14 cellular contexts compared by ENCODE assay signal in genomic region chr4:102518703-102519131, GRCh38. TPM values are rescaled to one million over a fixed set of nuclear protein-coding genes. Genes with fewer than 3 reads are reported as not detected.
DNase-seq lines count a peak whose midpoint lies in the region; ATAC-seq and TF ChIP-seq lines count a peak whose summit lies in the region.
"Had no signal": no experiment of that assay in that cellular context is flagged by ENCODE, and none has a peak within 500 bp of the region (broad histone marks: within the 10 kb centered on the region; RNA-seq: fewer than 3 reads in every experiment).

No MANE protein-coding gene starts in this region.

- H3K9me3 Mint-ChIP-seq in MCF 10A (ENCODE audit: unreplicated experiment) = peaks cover 7% of the 10 kb centered on the region
- peaks cover 10% of the 10 kb centered on the region for H3K9me3 Mint-ChIP-seq in activated CD8-positive, alpha-beta T cell treated with anti-CD3 and anti-CD28 coated beads for 36 hours
- H3K9me3 Mint-ChIP-seq in stimulated activated naive CD8-positive, alpha-beta T cell treated with anti-CD3 and anti-CD28 coated beads, Interleukin-15, Interleukin-2, amounts not matched to agents 100 ng/mL and 50 ng/mL, for 24 hours = no peaks in the 10 kb centered on the region

- intact Hi-C loops in MCF 10A (cut with micrococcal nuclease) (no loop called here), breast epithelium (cut with DNase I; ENCODE audit: low total_unique reads) (no loop called here), heart right ventricle (cut with DNase I) (no loop called here)
- intact Hi-C loops in activated CD8-positive, alpha-beta T cell treated with anti-CD3 and anti-CD28 coated beads for 36 hours (cut with micrococcal nuclease) = no loop called here

- TF ChIP-seq POLR2A in breast epithelium (IDR thresholded peaks at IDR 0.05) = no peak

- no peak overlapping the region for H3K4me3 Mint-ChIP-seq in MCF 10A (ENCODE audit: unreplicated experiment)
- peak overlapping the region; percentile 57 for H3K4me3 Mint-ChIP-seq in activated CD8-positive, alpha-beta T cell treated with anti-CD3 and anti-CD28 coated beads for 36 hours
- H3K4me3 Mint-ChIP-seq in stimulated activated naive CD8-positive, alpha-beta T cell treated with anti-CD3 and anti-CD28 coated beads, Interleukin-15, Interleukin-2, amounts not matched to agents 100 ng/mL and 50 ng/mL, for 24 hours = peak overlapping the region; percentile 46
- H3K4me3 Mint-ChIP-seq: H9 had no signal

- peaks cover 20% of the 10 kb centered on the region for H3K36me3 Mint-ChIP-seq in MCF 10A (ENCODE audit: insufficient read depth, unreplicated experiment)
- peaks cover 59% of the 10 kb centered on the region for H3K36me3 Mint-ChIP-seq in activated CD8-positive, alpha-beta T cell treated with anti-CD3 and anti-CD28 coated beads for 36 hours (ENCODE audit: low read depth)
- H3K36me3 Mint-ChIP-seq in stimulated activated naive CD8-positive, alpha-beta T cell treated with anti-CD3 and anti-CD28 coated beads, Interleukin-15, Interleukin-2, amounts not matched to agents 100 ng/mL and 50 ng/mL, for 24 hours (ENCODE audit: low read depth) = peaks cover 55% of the 10 kb centered on the region

- H3K36me3 ChIP-seq in breast epithelium = no peaks in the 10 kb centered on the region
- peaks cover 0 to under 1% (median 0%) of the 10 kb centered on the region in 9 donors for H3K36me3 ChIP-seq in heart right ventricle
- H3K36me3 ChIP-seq: ascending aorta had no signal

- H3K4me1 ChIP-seq in breast epithelium = no peaks in the 10 kb centered on the region
- peaks cover 0 to 65% (median 33%) of the 10 kb centered on the region in 9 donors for H3K4me1 ChIP-seq in heart right ventricle

- BruUV-seq in MCF 10A (replicated peaks; lab: Mats Ljungman, UMichigan) = no TSS peak

- peak; percentile 66 for ATAC-seq in activated CD8-positive, alpha-beta T cell treated with anti-CD3 and anti-CD28 coated beads for 36 hours
- ATAC-seq in heart right ventricle (peak in 6 of 8 donors; percentile 42 to 96 (median 48)), HG03095 (IDR thresholded peaks at IDR 0.05; ENCODE audit: unreplicated experiment) (no peak)

- H3K27me3 ChIP-seq in breast epithelium (no peaks in the 10 kb centered on the region), heart right ventricle (no peaks in the 10 kb centered on the region)
- H3K27me3 ChIP-seq: ascending aorta, BLaER1 had no signal

- POLR2A ChIA-PET in MCF 10A (lab: Yijun Ruan, JAX) = interaction anchor here (0.9 to 2.5 kb wide), 2 partner anchors 9 to 15 kb away, joined by 3 to 8 read pairs; no protein-coding TSS in a partner anchor
- POLR2A ChIA-PET in activated CD8-positive, alpha-beta T cell treated with anti-CD3 and anti-CD28 coated beads for 36 hours (lab: Charles Lee) = interaction anchor here (1.4 to 1.7 kb wide), 2 partner anchors 10 to 16 kb away, joined by 6 to 10 read pairs; no protein-coding TSS in a partner anchor

- H3K4me1 Mint-ChIP-seq in MCF 10A (ENCODE audit: insufficient read depth, unreplicated experiment) = peaks cover 28% of the 10 kb centered on the region
- H3K4me1 Mint-ChIP-seq in activated CD8-positive, alpha-beta T cell treated with anti-CD3 and anti-CD28 coated beads for 36 hours (ENCODE audit: low read depth) = peaks cover 84% of the 10 kb centered on the region
- H3K4me1 Mint-ChIP-seq in stimulated activated naive CD8-positive, alpha-beta T cell treated with anti-CD3 and anti-CD28 coated beads, Interleukin-15, Interleukin-2, amounts not matched to agents 100 ng/mL and 50 ng/mL, for 24 hours (ENCODE audit: low read depth) = peaks cover 90% of the 10 kb centered on the region

- CTCF ChIA-PET in MCF 10A (lab: Yijun Ruan, JAX) = no interaction called here
- CTCF ChIA-PET in activated CD8-positive, alpha-beta T cell treated with anti-CD3 and anti-CD28 coated beads for 36 hours (lab: Charles Lee) = interaction anchor here (1.5 to 2.3 kb wide), 3 partner anchors 17 to 60 kb away, joined by 5 to 9 read pairs (median 7); partner anchors contain the start of gene NFKB1

- TF ChIP-seq CTCF in MCF 10A (IDR thresholded peaks at IDR 0.05; ENCODE audit: unreplicated experiment) = no peak
- no peak for TF ChIP-seq CTCF in breast epithelium (IDR thresholded peaks at IDR 0.05)
- no peak for TF ChIP-seq CTCF in activated CD8-positive, alpha-beta T cell treated with anti-CD3 and anti-CD28 coated beads for 36 hours (IDR thresholded peaks at IDR 0.05)
- no peak for TF ChIP-seq CTCF in heart right ventricle (IDR thresholded peaks at IDR 0.05)

- H3K27me3 Mint-ChIP-seq in MCF 10A (ENCODE audit: insufficient read depth, unreplicated experiment) = no peaks in the 10 kb centered on the region
- H3K27me3 Mint-ChIP-seq in activated CD8-positive, alpha-beta T cell treated with anti-CD3 and anti-CD28 coated beads for 36 hours = no peaks in the 10 kb centered on the region
- H3K27me3 Mint-ChIP-seq in stimulated activated naive CD8-positive, alpha-beta T cell treated with anti-CD3 and anti-CD28 coated beads, Interleukin-15, Interleukin-2, amounts not matched to agents 100 ng/mL and 50 ng/mL, for 24 hours = no peaks in the 10 kb centered on the region

- 60 to 64% methylated on average over 2 of the region's 2 CpGs for WGBS in heart right ventricle, 2 donors

- H3K27ac Mint-ChIP-seq in MCF 10A (ENCODE audit: low read depth, unreplicated experiment) = peak overlapping the region; percentile 20
- peak overlapping the region; percentile 89 for H3K27ac Mint-ChIP-seq in activated CD8-positive, alpha-beta T cell treated with anti-CD3 and anti-CD28 coated beads for 36 hours
- H3K27ac Mint-ChIP-seq in stimulated activated naive CD8-positive, alpha-beta T cell treated with anti-CD3 and anti-CD28 coated beads, Interleukin-15, Interleukin-2, amounts not matched to agents 100 ng/mL and 50 ng/mL, for 24 hours = peak overlapping the region; percentile 62
- H3K27ac Mint-ChIP-seq: H9 had no signal

- no peak overlapping the region for H3K27ac ChIP-seq in breast epithelium
- no peak overlapping the region for H3K27ac ChIP-seq in heart right ventricle
- H3K27ac ChIP-seq: ascending aorta, BLaER1 had no signal

- H3K4me3 ChIP-seq in breast epithelium = no peak overlapping the region
- no peak overlapping the region for H3K4me3 ChIP-seq in heart right ventricle
- H3K4me3 ChIP-seq: ascending aorta, BLaER1 had no signal

- H3K9me3 ChIP-seq in breast epithelium (no peaks in the 10 kb centered on the region), heart right ventricle (peaks cover 0 to 16% (median 5%) of the 10 kb centered on the region in 11 donors)
- H3K9me3 ChIP-seq: ascending aorta had no signal

- DNase-seq in MCF 10A (ENCODE audit: unreplicated experiment) (no peak), breast epithelium (ENCODE audit: low spot score in 2 of 2) (no peak), heart right ventricle (no peak), NCI-H187 treated with DMSO at 0.1 percent for 48 hours (lab: John Stamatoyannopoulos, UW) (no peak)
- peak; percentile 36 for DNase-seq in activated CD8-positive, alpha-beta T cell treated with anti-CD3 and anti-CD28 coated beads for 36 hours
- DNase-seq in stimulated activated CD4-positive, alpha-beta T cell treated with anti-CD3 and anti-CD28 coated beads, Interleukin-12 subunit alpha, Interleukin-12 subunit beta, amount 100 ng/mL, for 4 hours = no peak
- DNase-seq: activated CD4-positive, CD25-positive, alpha-beta regulatory T cell; H9; occipital lobe; stimulated activated CD4-positive, alpha-beta T cell treated with anti-CD3 and anti-CD28 coated beads, Interleukin-2, amount 100 ng/mL, for 24 hours had no signal

RNA-seq across cellular contexts. Expression of gene NFKB1, which starts 17.6 kb away (rescaled TPM):
- total RNA-seq in MCF 10A (2022) = 40.1 and 70.9 TPM in 2 replicates
- 10 to 100 TPM; 30.2 to 52.5 (median 42.6) TPM for total RNA-seq in breast epithelium
- total RNA-seq in activated CD8-positive, alpha-beta T cell treated with anti-CD3 and anti-CD28 coated beads for 36 hours = 100 to 1,000 TPM; 224 to 230 TPM
- total RNA-seq in heart right ventricle = 10 to 100 TPM; 17.0 to 30.3 (median 20.6) TPM
- polyA plus RNA-seq in heart right ventricle = 1 to 10 TPM; 4.5 to 7.9 TPM

Comparison
In these comparisons a context has a peak if more than half of its experiments do, and no peak if none do; other contexts are left out.
1. H3K27ac Mint-ChIP-seq: peak in every context shown above with its lines; median percentile 89 in activated CD8-positive, alpha-beta T cell treated with anti-CD3 and anti-CD28 coated beads for 36 hours; 62 in stimulated activated naive CD8-positive, alpha-beta T cell treated with anti-CD3 and anti-CD28 coated beads, Interleukin-15, Interleukin-2, amounts not matched to agents 100 ng/mL and 50 ng/mL, for 24 hours; 20 in MCF 10A.